2 cellular contexts compared by ENCODE assay signal in the genomic region with DNA sequence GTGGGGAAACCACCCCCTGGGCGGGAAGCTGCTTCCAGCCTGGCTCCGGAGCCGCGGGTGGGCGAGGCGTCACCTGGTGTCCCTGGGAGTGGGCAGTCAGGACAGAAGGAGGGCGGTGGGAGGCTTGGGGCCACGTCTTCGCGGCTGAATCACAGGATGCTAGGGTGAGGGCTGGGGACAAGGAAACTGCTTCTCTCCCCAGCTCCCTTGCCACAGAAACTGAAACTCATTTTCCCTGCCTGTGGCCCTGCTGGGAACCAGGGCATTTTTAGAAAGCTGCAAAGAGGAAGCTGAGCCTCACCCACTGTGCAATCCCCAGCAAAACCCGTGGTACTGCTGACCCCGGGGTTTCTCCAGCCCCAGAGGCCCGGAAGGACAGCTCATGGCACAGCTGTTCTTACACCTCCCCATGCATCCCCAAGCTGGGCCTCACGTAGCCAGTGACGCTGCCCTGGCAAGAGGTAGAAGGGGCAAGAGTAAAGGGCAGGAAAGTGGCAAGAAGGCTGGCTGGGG.
TF ChIP-seq lines count a peak whose summit lies in the region.

No MANE protein-coding gene starts in this region.

TF ChIP-seq in IMR-90, 13 proteins besides CTCF, POLR2A, EP300 and RAD21:
- no peak for TF ChIP-seq RFX5 (IDR thresholded peaks at IDR 0.05; ENCODE audit: low read depth, low read length)
- peak; percentile 18; the same call in 1 of the 2 replicates for TF ChIP-seq BHLHE40 (IDR thresholded peaks at IDR 0.05; ENCODE audit: low read depth, low read length)
- TF ChIP-seq, protein P1, sequence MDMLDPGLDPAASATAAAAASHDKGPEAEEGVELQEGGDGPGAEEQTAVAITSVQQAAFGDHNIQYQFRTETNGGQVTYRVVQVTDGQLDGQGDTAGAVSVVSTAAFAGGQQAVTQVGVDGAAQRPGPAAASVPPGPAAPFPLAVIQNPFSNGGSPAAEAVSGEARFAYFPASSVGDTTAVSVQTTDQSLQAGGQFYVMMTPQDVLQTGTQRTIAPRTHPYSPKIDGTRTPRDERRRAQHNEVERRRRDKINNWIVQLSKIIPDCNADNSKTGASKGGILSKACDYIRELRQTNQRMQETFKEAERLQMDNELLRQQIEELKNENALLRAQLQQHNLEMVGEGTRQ (IDR thresholded peaks at IDR 0.05; ENCODE audit: low read depth, low read length) = peak; percentile 38; the same call in 1 of the 2 replicates
- no peak for TF ChIP-seq SMC3 (IDR thresholded peaks at IDR 0.05; ENCODE audit: low read depth, low read length)
- peak; percentile 52; the same call in 1 of the 2 replicates for TF ChIP-seq MAFK (IDR thresholded peaks at IDR 0.05; ENCODE audit: low read depth, low read length)
- TF ChIP-seq MAZ (IDR thresholded peaks at IDR 0.05; ENCODE audit: borderline replicate concordance, low read depth, low read length) = peak; percentile 65
- TF ChIP-seq, protein P2, sequence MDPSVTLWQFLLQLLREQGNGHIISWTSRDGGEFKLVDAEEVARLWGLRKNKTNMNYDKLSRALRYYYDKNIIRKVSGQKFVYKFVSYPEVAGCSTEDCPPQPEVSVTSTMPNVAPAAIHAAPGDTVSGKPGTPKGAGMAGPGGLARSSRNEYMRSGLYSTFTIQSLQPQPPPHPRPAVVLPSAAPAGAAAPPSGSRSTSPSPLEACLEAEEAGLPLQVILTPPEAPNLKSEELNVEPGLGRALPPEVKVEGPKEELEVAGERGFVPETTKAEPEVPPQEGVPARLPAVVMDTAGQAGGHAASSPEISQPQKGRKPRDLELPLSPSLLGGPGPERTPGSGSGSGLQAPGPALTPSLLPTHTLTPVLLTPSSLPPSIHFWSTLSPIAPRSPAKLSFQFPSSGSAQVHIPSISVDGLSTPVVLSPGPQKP (IDR thresholded peaks at IDR 0.05; ENCODE audit: borderline replicate concordance, low read depth, low read length) = no peak
- TF ChIP-seq CEBPB (IDR thresholded peaks at IDR 0.05; ENCODE audit: low read depth, low read length) = peak; percentile 62; the same call in 1 of the 2 replicates
- TF ChIP-seq FOS (IDR thresholded peaks at IDR 0.05; ENCODE audit: low read depth, low read length) = peak; percentile 62

TF ChIP-seq in HEK293T, 16 proteins besides CTCF, POLR2A, EP300 and RAD21:
- no peak for TF ChIP-seq ZNF384 (IDR thresholded peaks at IDR 0.05)
- no peak for TF ChIP-seq CTBP1 (IDR thresholded peaks at IDR 0.05; ENCODE audit: borderline replicate concordance)
- no peak for TF ChIP-seq BHLHE40 (IDR thresholded peaks at IDR 0.05; ENCODE audit: borderline replicate concordance)
- TF ChIP-seq ELF4 (IDR thresholded peaks at IDR 0.05) = no peak
- no peak for TF ChIP-seq HDGF (IDR thresholded peaks at IDR 0.05; ENCODE audit: borderline replicate concordance)
- no peak for TF ChIP-seq L3MBTL2 (conservative IDR thresholded peaks at IDR 0.05)
- no peak for TF ChIP-seq SUZ12 (IDR thresholded peaks at IDR 0.05)
- no peak for TF ChIP-seq ARNT (IDR thresholded peaks at IDR 0.05)
- no peak for TF ChIP-seq LEF1 (IDR thresholded peaks at IDR 0.05; ENCODE audit: borderline replicate concordance)
- TF ChIP-seq FOXM1 (IDR thresholded peaks at IDR 0.05; ENCODE audit: borderline replicate concordance) = no peak
- TF ChIP-seq FOXA1 (IDR thresholded peaks at IDR 0.05) = no peak
- no peak for TF ChIP-seq TARDBP (IDR thresholded peaks at IDR 0.05)
- no peak for TF ChIP-seq SP1 (IDR thresholded peaks at IDR 0.05)
- TF ChIP-seq, protein P3, sequence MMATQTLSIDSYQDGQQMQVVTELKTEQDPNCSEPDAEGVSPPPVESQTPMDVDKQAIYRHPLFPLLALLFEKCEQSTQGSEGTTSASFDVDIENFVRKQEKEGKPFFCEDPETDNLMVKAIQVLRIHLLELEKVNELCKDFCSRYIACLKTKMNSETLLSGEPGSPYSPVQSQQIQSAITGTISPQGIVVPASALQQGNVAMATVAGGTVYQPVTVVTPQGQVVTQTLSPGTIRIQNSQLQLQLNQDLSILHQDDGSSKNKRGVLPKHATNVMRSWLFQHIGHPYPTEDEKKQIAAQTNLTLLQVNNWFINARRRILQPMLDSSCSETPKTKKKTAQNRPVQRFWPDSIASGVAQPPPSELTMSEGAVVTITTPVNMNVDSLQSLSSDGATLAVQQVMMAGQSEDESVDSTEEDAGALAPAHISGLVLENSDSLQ (IDR thresholded peaks at IDR 0.05) = no peak
- no peak for TF ChIP-seq NFRKB (IDR thresholded peaks at IDR 0.05)
- TF ChIP-seq FOXK2 (IDR thresholded peaks at IDR 0.05) = no peak
